8 cellular contexts compared by ENCODE assay signal in genomic region chr3:10551821-10552630, GRCh38. TPM values are rescaled to one million over a fixed set of nuclear protein-coding genes. Genes with fewer than 3 reads are reported as not detected.
A peak's percentile ranks its signal among the peaks of the same experiment; 100 is the strongest.
DNase-seq lines count a peak whose midpoint lies in the region; ATAC-seq lines count a peak whose summit lies in the region.

No MANE protein-coding gene starts in this region.

- ATAC-seq in GM21786 (IDR thresholded peaks at IDR 0.05; ENCODE audit: unreplicated experiment) (peak; percentile 41), GM21528 (IDR thresholded peaks at IDR 0.05; ENCODE audit: low FRiP score, unreplicated experiment) (no peak), GM19023 (IDR thresholded peaks at IDR 0.05; ENCODE audit: unreplicated experiment) (no peak)

- DNase-seq in SK-MEL-5 (ENCODE audit: low read depth, low spot score), result peak; percentile 10
- DNase-seq in activated gamma-delta T cell treated with anti-CD3 and anti-CD28 coated beads, Interleukin-2, amount 50 U/mL, for 16 hours (ENCODE audit: low read depth), result peak; percentile 71
- peak; percentile 51 for DNase-seq in islet precursor cell
- DNase-seq in stimulated activated CD8-positive, alpha-beta memory T cell treated with anti-CD3 and anti-CD28 coated beads, Interleukin-2, amount 100 ng/mL, for 48 hours (ENCODE audit: low read depth in 2 of 2), result peak; percentile 84 to 85
- no peak for DNase-seq in dedifferentiated amniotic fluid mesenchymal stem cell (ENCODE audit: extremely low spot score)

- in situ Hi-C loops in SK-MEL-5 (cut with HindIII; ENCODE audit: low pct_unique_long_range_greater_than_20kb, low sequenced_read_pairs), result no loop called here

RNA-seq across cellular contexts. Expression of gene ATP2B2, which starts 46.6 kb away (rescaled TPM):
- not detected in 2 replicates for total RNA-seq in SK-MEL-5 (2014; rRNA removed; shearing (Covaris generic))
- 0.06 TPM in 1 of 2 replicates, not detected in the other for polyA plus RNA-seq in SK-MEL-5 (2015; cell fraction: cytosol; rRNA removed)
- 0.05 TPM in 1 of 2 replicates, not detected in the other for polyA plus RNA-seq in SK-MEL-5 (2015; cell fraction: nucleus; rRNA removed)
